ENCODE assay signal across 26 cellular contexts in genomic region chr2:132984731-132985130, GRCh38.
DNase-seq lines count a peak whose midpoint lies in the region; ATAC-seq, FAIRE-seq and TF ChIP-seq lines count a peak whose summit lies in the region.
"Had no signal": no experiment of that assay in that cellular context is flagged by ENCODE, and none has a peak within 500 bp of the region (broad histone marks: within the 10 kb centered on the region; RNA-seq: fewer than 3 reads in every experiment).

No MANE protein-coding gene starts in this region.

- no peaks in the 10 kb centered on the region for H3K27me3 Mint-ChIP-seq in Calu3 (ENCODE audit: unreplicated experiment)
- H3K27me3 Mint-ChIP-seq: CD8-positive, alpha-beta memory T cell had no signal

- H3K27ac Mint-ChIP-seq in Calu3 (ENCODE audit: unreplicated experiment): peak overlapping the region; percentile 20
- H3K27ac Mint-ChIP-seq: CD14-positive monocyte; CD8-positive, alpha-beta memory T cell; H9 had no signal

- peak overlapping the region in 1 of 4 donors; percentile 60 for H3K27ac ChIP-seq in body of pancreas
- H3K27ac ChIP-seq in pancreas: no peak overlapping the region
- H3K27ac ChIP-seq: GM23248, SK-N-MC had no signal

- WGBS in body of pancreas, 2 donors: 33 to 46% methylated on average over 2 of the region's 2 CpGs
- 26 to 35% methylated on average over 2 of the region's 2 CpGs for WGBS in pancreas, 2 donors

- intact Hi-C loops in Calu3 (cut with micrococcal nuclease; ENCODE audit: unreplicated experiment) (loop anchor here (10.0 kb wide), 1 partner anchor 310 kb away; the partner anchor contains the start of gene LYPD1), body of pancreas (cut with DNase I) (no loop called here), pancreas (cut with DNase I) (no loop called here)

- no peak for TF ChIP-seq CTCF in Calu3 (IDR thresholded peaks at IDR 0.05; ENCODE audit: unreplicated experiment)
- TF ChIP-seq CTCF in body of pancreas (IDR thresholded peaks at IDR 0.05): no peak
- no peak for TF ChIP-seq CTCF in pancreas (IDR thresholded peaks at IDR 0.05)

- H3K4me1 ChIP-seq in body of pancreas (no peaks in the 10 kb centered on the region), pancreas (no peaks in the 10 kb centered on the region)
- H3K4me1 ChIP-seq: BE2C had no signal

- BruUV-seq in Calu3 (replicated peaks; lab: Mats Ljungman, UMichigan): no TSS peak

- CTCF ChIA-PET in Calu3 (lab: Charles Lee): interaction anchor here (1.0 kb wide), 1 partner anchor 145 kb away, joined by 3 read pairs; no protein-coding TSS in a partner anchor

- H3K36me3 ChIP-seq in body of pancreas (replicated peaks in 1 of 2; ENCODE audit: insufficient read depth in 1 of 2, low read depth in 2 of 2) (no peaks in the 10 kb centered on the region), pancreas (no peaks in the 10 kb centered on the region)
- H3K36me3 ChIP-seq: BE2C had no signal

- TF ChIP-seq POLR2A in body of pancreas (IDR thresholded peaks at IDR 0.05): no peak

- H3K4me3 ChIP-seq in body of pancreas (no peak overlapping the region), pancreas (no peak overlapping the region)
- H3K4me3 ChIP-seq: GM23248, K562, SK-N-MC had no signal

- H3K9me3 ChIP-seq in body of pancreas (no peaks in the 10 kb centered on the region), pancreas (no peaks in the 10 kb centered on the region)
- H3K9me3 ChIP-seq: BE2C had no signal

- peaks cover 30% of the 10 kb centered on the region for H3K4me1 Mint-ChIP-seq in Calu3 (ENCODE audit: low read depth, unreplicated experiment)
- H3K4me1 Mint-ChIP-seq: CD14-positive monocyte; CD8-positive, alpha-beta memory T cell; H9 had no signal

- ATAC-seq in body of pancreas (peak; percentile 42), pancreas (peak in 3 of 4 donors; percentile 50 to 70 (median 65))
- ATAC-seq: K562 had no signal

- H3K4me3 Mint-ChIP-seq in Calu3 (ENCODE audit: low read depth, unreplicated experiment): no peak overlapping the region
- H3K4me3 Mint-ChIP-seq: CD14-positive monocyte; CD8-positive, alpha-beta memory T cell; H9 had no signal

- no peaks in the 10 kb centered on the region for H3K36me3 Mint-ChIP-seq in Calu3 (ENCODE audit: insufficient read depth, unreplicated experiment)
- H3K36me3 Mint-ChIP-seq: CD14-positive monocyte; CD8-positive, alpha-beta memory T cell had no signal

- peak; percentile 12 for DNase-seq in DMS79 treated with DMSO at 0.1 percent for 48 hours (lab: John Stamatoyannopoulos, UW)
- DNase-seq in DMS79 (lab: John Stamatoyannopoulos, UW): no peak
- DNase-seq in Calu3: peak; percentile 17
- no peak for DNase-seq in body of pancreas
- no peak for DNase-seq in pancreas
- no peak for DNase-seq in NCI-H2171 (lab: John Stamatoyannopoulos, UW)
- DNase-seq in occipital lobe (lab: John Stamatoyannopoulos, UW): no peak
- no peak for DNase-seq in pons (ENCODE audit: low spot score)
- DNase-seq: 8988T; ACHN; BE2C; CD8-positive, alpha-beta memory T cell; GM23248; H9; Kasumi-1; NCI-H1105 treated with DMSO at 0.1 percent for 48 hours; NCI-H146; NCI-H1930; NCI-H2227 treated with DMSO at 0.1 percent for 48 hours; NCI-H526 treated with DMSO at 0.1 percent for 48 hours; SIG-M5 had no signal

- H3K27me3 ChIP-seq in body of pancreas: no peaks in the 10 kb centered on the region
- no peaks in the 10 kb centered on the region for H3K27me3 ChIP-seq in pancreas
- H3K27me3 ChIP-seq: BE2C had no signal

- no peak for FAIRE-seq in pancreas (lab: Jason Lieb, UNC)
- FAIRE-seq: D721Med, K562, RCC 7860 had no signal

- no peaks in the 10 kb centered on the region for H3K9me3 Mint-ChIP-seq in Calu3 (ENCODE audit: low read depth, unreplicated experiment)
- H3K9me3 Mint-ChIP-seq: CD14-positive monocyte, H9 had no signal

Comparison
In these comparisons a context has a peak if more than half of its experiments do, and no peak if none do; other contexts are left out.
1. DNase-seq: peak in DMS79 treated with DMSO at 0.1 percent for 48 hours (single experiment) and Calu3 (single experiment); none in DMS79 (single experiment), body of pancreas (0 of 4), pancreas (0 of 6), NCI-H2171 (single experiment), occipital lobe (single experiment) and pons (single experiment).